Comparison of ENCODE assay signal across 1 cellular context in genomic region chrX:101385795-101386541, GRCh38.
A peak's percentile ranks its signal among the peaks of the same experiment; 100 is the strongest.
TF ChIP-seq lines count a peak whose summit lies in the region.

Gene BTK, minus strand, starts transcription at chrX:101386191. Its CDS starts 10,907 bp downstream, at chrX:101375284.

TF ChIP-seq in K562, 482 proteins besides CTCF, POLR2A, EP300 and RAD21 (continued from another document and continues in another):
- TF ChIP-seq FOXK2 (conservative IDR thresholded peaks at IDR 0.05 in 1 of 2, IDR thresholded peaks at IDR 0.05 in 1 of 2; ENCODE audit: low read depth in 2 of 2) (0 out of 4 replicates have a peak, but pooled peaks of 1 of the 2 experiments have one; percentile 43), ZNF263 (CRISPR knock-in tag; IDR thresholded peaks at IDR 0.05; ENCODE audit: borderline replicate concordance) (no peak), HIVEP1 (CRISPR knock-in tag; IDR thresholded peaks at IDR 0.05) (no peak), MEIS2 (IDR thresholded peaks at IDR 0.05; ENCODE audit: partially characterized antibody) (peak; percentile 26), RCOR1 (IDR thresholded peaks at IDR 0.05; ENCODE audit: borderline replicate concordance in 1 of 2, low read depth in 2 of 2, low read length in 2 of 2) (peak in 1 of 2 experiments; percentile 32; a peak in 1 of 4 replicates), SRSF7 (optimal IDR thresholded peaks at IDR 0.05; ENCODE audit: low read depth, low read length) (no peak), ZNF134 (CRISPR knock-in tag; conservative IDR thresholded peaks at IDR 0.05) (no peak), ELF2 (CRISPR knock-in tag; IDR thresholded peaks at IDR 0.05) (no peak), FOXP4 (CRISPR knock-in tag; IDR thresholded peaks at IDR 0.05; ENCODE audit: borderline replicate concordance) (no peak), PTTG1 (tag; IDR thresholded peaks at IDR 0.05; ENCODE audit: low read depth) (no peak), SMAD1 (IDR thresholded peaks at IDR 0.05; ENCODE audit: low read depth, low read length, partially characterized antibody) (no peak), NUFIP1 (IDR thresholded peaks at IDR 0.05; ENCODE audit: partially characterized antibody) (no peak), U2AF2 (optimal IDR thresholded peaks at IDR 0.05; ENCODE audit: low read depth, low read length) (no peak), CHD1 (IDR thresholded peaks at IDR 0.05; ENCODE audit: low read length) (no peak), MAX (CRISPR knock-in tag; IDR thresholded peaks at IDR 0.05) (0 out of 2 replicates have a peak, but pooled peaks have one; percentile 8), BDP1 (IDR thresholded peaks at IDR 0.05; ENCODE audit: insufficient read depth, insufficient read length) (no peak), DNMT1 (IDR thresholded peaks at IDR 0.05) (no peak), PRPF4 (IDR thresholded peaks at IDR 0.05; ENCODE audit: insufficient read depth, low read depth, low read length, poor library complexity, severe bottlenecking) (no peak), THRAP3 (IDR thresholded peaks at IDR 0.05; ENCODE audit: borderline replicate concordance) (no peak), ZNF24 (IDR thresholded peaks at IDR 0.05) (no peak), DMBX1 (CRISPR knock-in tag; IDR thresholded peaks at IDR 0.05; ENCODE audit: borderline replicate concordance) (no peak), BRF1 (IDR thresholded peaks at IDR 0.05; ENCODE audit: borderline replicate concordance, extremely low read depth, insufficient read length) (no peak), BRCA1 (IDR thresholded peaks at IDR 0.05) (no peak), BRCA1 (CRISPR knock-in tag; IDR thresholded peaks at IDR 0.05) (no peak), HMGXB4 (CRISPR knock-in tag; IDR thresholded peaks at IDR 0.05) (no peak), HOXB6 (CRISPR knock-in tag; IDR thresholded peaks at IDR 0.05; ENCODE audit: borderline replicate concordance) (no peak), ZFP1 (CRISPR knock-in tag; IDR thresholded peaks at IDR 0.05) (no peak), CCAR2 (IDR thresholded peaks at IDR 0.05; ENCODE audit: low read depth, low read length) (no peak), GTF2E2 (tag; IDR thresholded peaks at IDR 0.05) (0 out of 2 replicates have a peak, but pooled peaks have one; percentile 47), ZBTB49 (CRISPR knock-in tag; IDR thresholded peaks at IDR 0.05; ENCODE audit: borderline replicate concordance) (no peak), CREB3L1 (IDR thresholded peaks at IDR 0.05; ENCODE audit: borderline replicate concordance, low read depth) (no peak), SREBF2 (CRISPR knock-in tag; IDR thresholded peaks at IDR 0.05) (no peak), MCM3 (IDR thresholded peaks at IDR 0.05) (no peak), TRIM24 (IDR thresholded peaks at IDR 0.05) (no peak), MEF2A (IDR thresholded peaks at IDR 0.05; ENCODE audit: control insufficient read depth, low read depth, low read length) (no peak), HLTF (IDR thresholded peaks at IDR 0.05) (no peak), KHSRP (IDR thresholded peaks at IDR 0.05) (no peak), ATF2 (CRISPR knock-in tag; IDR thresholded peaks at IDR 0.05) (no peak), ZBTB7A (IDR thresholded peaks at IDR 0.05; ENCODE audit: borderline replicate concordance, control insufficient read depth, low read depth, low read length) (no peak), CBFA2T3 (IDR thresholded peaks at IDR 0.05) (peak; percentile 39), TSC22D4 (tag; IDR thresholded peaks at IDR 0.05) (no peak), COPS2 (conservative IDR thresholded peaks at IDR 0.05) (no peak), HNRNPLL (IDR thresholded peaks at IDR 0.05; ENCODE audit: low read depth, low read length, poor library complexity, severe bottlenecking) (no peak), NR4A1 (CRISPR knock-in tag; IDR thresholded peaks at IDR 0.05) (no peak), NR4A1 (tag; IDR thresholded peaks at IDR 0.05) (no peak), BRF2 (IDR thresholded peaks at IDR 0.05; ENCODE audit: borderline replicate concordance, insufficient read depth, insufficient read length) (no peak), ZNF217 (CRISPR knock-in tag; IDR thresholded peaks at IDR 0.05) (no peak), STAG1 (CRISPR knock-in tag; IDR thresholded peaks at IDR 0.05; ENCODE audit: borderline replicate concordance) (no peak), E2F1 (CRISPR knock-in tag; IDR thresholded peaks at IDR 0.05) (no peak)
- TF ChIP-seq, protein P1, sequence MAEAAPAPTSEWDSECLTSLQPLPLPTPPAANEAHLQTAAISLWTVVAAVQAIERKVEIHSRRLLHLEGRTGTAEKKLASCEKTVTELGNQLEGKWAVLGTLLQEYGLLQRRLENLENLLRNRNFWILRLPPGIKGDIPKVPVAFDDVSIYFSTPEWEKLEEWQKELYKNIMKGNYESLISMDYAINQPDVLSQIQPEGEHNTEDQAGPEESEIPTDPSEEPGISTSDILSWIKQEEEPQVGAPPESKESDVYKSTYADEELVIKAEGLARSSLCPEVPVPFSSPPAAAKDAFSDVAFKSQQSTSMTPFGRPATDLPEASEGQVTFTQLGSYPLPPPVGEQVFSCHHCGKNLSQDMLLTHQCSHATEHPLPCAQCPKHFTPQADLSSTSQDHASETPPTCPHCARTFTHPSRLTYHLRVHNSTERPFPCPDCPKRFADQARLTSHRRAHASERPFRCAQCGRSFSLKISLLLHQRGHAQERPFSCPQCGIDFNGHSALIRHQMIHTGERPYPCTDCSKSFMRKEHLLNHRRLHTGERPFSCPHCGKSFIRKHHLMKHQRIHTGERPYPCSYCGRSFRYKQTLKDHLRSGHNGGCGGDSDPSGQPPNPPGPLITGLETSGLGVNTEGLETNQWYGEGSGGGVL (CRISPR knock-in tag; IDR thresholded peaks at IDR 0.05) = no peak
- TF ChIP-seq, protein P2, sequence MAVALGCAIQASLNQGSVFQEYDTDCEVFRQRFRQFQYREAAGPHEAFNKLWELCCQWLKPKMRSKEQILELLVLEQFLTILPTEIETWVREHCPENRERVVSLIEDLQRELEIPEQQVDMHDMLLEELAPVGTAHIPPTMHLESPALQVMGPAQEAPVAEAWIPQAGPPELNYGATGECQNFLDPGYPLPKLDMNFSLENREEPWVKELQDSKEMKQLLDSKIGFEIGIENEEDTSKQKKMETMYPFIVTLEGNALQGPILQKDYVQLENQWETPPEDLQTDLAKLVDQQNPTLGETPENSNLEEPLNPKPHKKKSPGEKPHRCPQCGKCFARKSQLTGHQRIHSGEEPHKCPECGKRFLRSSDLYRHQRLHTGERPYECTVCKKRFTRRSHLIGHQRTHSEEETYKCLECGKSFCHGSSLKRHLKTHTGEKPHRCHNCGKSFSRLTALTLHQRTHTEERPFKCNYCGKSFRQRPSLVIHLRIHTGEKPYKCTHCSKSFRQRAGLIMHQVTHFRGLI (CRISPR knock-in tag; IDR thresholded peaks at IDR 0.05) = no peak
- TF ChIP-seq, protein P3, sequence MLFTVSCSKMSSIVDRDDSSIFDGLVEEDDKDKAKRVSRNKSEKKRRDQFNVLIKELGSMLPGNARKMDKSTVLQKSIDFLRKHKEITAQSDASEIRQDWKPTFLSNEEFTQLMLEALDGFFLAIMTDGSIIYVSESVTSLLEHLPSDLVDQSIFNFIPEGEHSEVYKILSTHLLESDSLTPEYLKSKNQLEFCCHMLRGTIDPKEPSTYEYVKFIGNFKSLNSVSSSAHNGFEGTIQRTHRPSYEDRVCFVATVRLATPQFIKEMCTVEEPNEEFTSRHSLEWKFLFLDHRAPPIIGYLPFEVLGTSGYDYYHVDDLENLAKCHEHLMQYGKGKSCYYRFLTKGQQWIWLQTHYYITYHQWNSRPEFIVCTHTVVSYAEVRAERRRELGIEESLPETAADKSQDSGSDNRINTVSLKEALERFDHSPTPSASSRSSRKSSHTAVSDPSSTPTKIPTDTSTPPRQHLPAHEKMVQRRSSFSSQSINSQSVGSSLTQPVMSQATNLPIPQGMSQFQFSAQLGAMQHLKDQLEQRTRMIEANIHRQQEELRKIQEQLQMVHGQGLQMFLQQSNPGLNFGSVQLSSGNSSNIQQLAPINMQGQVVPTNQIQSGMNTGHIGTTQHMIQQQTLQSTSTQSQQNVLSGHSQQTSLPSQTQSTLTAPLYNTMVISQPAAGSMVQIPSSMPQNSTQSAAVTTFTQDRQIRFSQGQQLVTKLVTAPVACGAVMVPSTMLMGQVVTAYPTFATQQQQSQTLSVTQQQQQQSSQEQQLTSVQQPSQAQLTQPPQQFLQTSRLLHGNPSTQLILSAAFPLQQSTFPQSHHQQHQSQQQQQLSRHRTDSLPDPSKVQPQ (CRISPR knock-in tag; IDR thresholded peaks at IDR 0.05; ENCODE audit: borderline replicate concordance) = no peak
